In the genomic region with DNA sequence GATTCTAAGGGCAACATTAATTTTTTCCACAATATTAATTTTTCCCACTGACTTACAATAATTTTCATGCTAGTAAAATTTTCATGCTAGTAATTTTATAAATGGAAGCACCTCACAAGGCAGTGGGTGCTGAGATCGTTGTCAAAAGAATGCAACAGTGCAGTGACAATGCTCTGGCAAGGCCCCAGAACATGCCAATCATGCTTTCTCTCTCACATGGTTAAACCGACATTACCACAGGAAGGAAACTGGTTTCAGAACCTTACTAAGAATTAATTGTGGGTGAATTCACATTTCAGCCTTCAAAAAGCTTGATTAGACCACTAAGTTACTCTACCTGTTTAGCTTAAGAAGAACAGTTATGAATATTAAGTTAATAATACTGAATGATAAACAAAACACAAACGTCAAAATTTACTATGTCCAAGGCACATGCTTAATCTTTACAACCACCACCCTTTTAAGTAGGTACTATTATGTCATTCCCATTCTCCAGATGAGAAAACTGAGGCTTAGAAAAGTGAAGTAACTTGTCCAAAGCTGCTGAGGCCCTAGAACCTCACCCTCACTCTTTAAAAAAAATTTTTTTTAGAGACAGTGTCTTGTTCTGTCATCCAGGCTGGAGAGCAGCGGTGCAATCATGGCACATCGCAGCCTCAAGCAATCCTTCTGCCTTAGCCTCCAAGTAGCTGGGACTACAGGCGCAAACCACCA, we compare ENCODE assay signal across 1 cellular context.
TF ChIP-seq lines count a peak whose summit lies in the region.

No MANE protein-coding gene starts in this region.

TF ChIP-seq in HepG2, 621 proteins besides CTCF, POLR2A, EP300 and RAD21:
- TF ChIP-seq ZNF746 (CRISPR knock-in tag; IDR thresholded peaks at IDR 0.05) (no peak), ZNF629 (CRISPR knock-in tag; conservative IDR thresholded peaks at IDR 0.05) (peak; percentile 63)
